ENCODE assay signal across 10 cellular contexts in the genomic region with DNA sequence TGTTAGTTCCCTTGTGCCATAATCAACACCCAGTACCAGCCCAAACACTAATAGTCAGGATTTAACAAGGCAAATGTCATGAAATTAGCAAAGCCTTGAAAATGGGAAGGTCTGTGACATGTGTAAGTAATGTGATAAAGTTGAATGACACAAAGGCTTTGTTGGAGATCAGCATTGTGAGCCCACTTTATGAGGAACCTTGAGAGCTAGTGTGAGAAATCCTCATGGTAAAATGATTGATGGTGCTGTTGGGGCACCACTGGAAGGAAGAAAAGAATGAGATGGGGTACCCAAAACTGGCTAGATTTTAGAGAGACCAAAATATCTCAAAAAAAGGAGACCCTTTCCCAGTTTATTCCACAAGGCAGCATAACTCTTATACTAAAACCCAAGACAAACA. TPM values are rescaled to one million over a fixed set of nuclear protein-coding genes. Genes with fewer than 3 reads are reported as not detected.
DNase-seq lines count a peak whose midpoint lies in the region; ATAC-seq, FAIRE-seq and TF ChIP-seq lines count a peak whose summit lies in the region.
"Had no signal": no experiment of that assay in that cellular context is flagged by ENCODE, and none has a peak within 500 bp of the region (broad histone marks: within the 10 kb centered on the region; RNA-seq: fewer than 3 reads in every experiment).

No MANE protein-coding gene starts in this region.

- no peak for ATAC-seq in RWPE2 (ENCODE audit: low read depth)

- TF ChIP-seq CTCF in RWPE2 (IDR thresholded peaks at IDR 0.05; ENCODE audit: poor library complexity, severe bottlenecking) (no peak), esophagus squamous epithelium (IDR thresholded peaks at IDR 0.05) (no peak)

- no peak for TF ChIP-seq POLR2A in esophagus squamous epithelium (IDR thresholded peaks at IDR 0.05)

- H3K27me3 ChIP-seq in RWPE2 (ENCODE audit: insufficient read depth, poor library complexity, severe bottlenecking) (no peaks in the 10 kb centered on the region), esophagus squamous epithelium (no peaks in the 10 kb centered on the region)

- intact Hi-C loops in esophagus squamous epithelium (cut with DNase I): no loop called here

- FAIRE-seq in frontal cortex (lab: Jason Lieb, UNC): no peak

- H3K4me3 ChIP-seq in RWPE2 (ENCODE audit: severe bottlenecking): no peak overlapping the region
- H3K4me3 ChIP-seq in esophagus squamous epithelium: peak overlapping the region in 3 of 4 donors; percentile 67 to 96 (median 74)
- H3K4me3 ChIP-seq in skin epidermis: peak overlapping the region in 4 of 7 experiments; percentile 87 to 96 (median 91)

- H3K27ac ChIP-seq in RWPE2 (ENCODE audit: poor library complexity, severe bottlenecking) (peak overlapping the region; percentile 75), esophagus squamous epithelium (peak overlapping the region in 3 of 4 donors; percentile 97 to 98 (median 98)), skin epidermis (peak overlapping the region in 13 of 21 experiments; percentile 24 to 85 (median 77))

- H3K36me3 ChIP-seq in RWPE2 (ENCODE audit: low read depth) (no peaks in the 10 kb centered on the region), esophagus squamous epithelium (no peaks in the 10 kb centered on the region)

- H3K4me1 ChIP-seq in RWPE2 (ENCODE audit: insufficient read depth, poor library complexity, severe bottlenecking): peaks cover 16% of the 10 kb centered on the region
- peaks cover 10 to 39% (median 12%) of the 10 kb centered on the region in 3 donors for H3K4me1 ChIP-seq in esophagus squamous epithelium

- DNase-seq in NOMO-1 treated with DMSO at 0.1 percent for 48 hours (lab: John Stamatoyannopoulos, UW; ENCODE audit: unreplicated experiment): peak; percentile 24
- no peak for DNase-seq in NOMO-1 treated with dmso at 0.1 percent for 144 hours (lab: John Stamatoyannopoulos, UW; ENCODE audit: unreplicated experiment)
- DNase-seq in RWPE2 (ENCODE audit: low spot score): no peak
- no peak for DNase-seq in esophagus squamous epithelium (lab: John Stamatoyannopoulos, UW)
- no peak for DNase-seq in frontal cortex (ENCODE audit: low spot score in 2 of 2)
- DNase-seq in hypothalamus (lab: John Stamatoyannopoulos, UW): no peak
- no peak for DNase-seq in stimulated activated CD4-positive, alpha-beta T cell treated with anti-CD3 and anti-CD28 coated beads, Interleukin-2, amount 100 ng/mL, for 48 hours
- DNase-seq: activated gamma-delta T cell treated with Interleukin-2 at 50 U/mL for 16 hours, NCI-H2107 had no signal

- H3K9me3 ChIP-seq in RWPE2 (ENCODE audit: severe bottlenecking) (no peaks in the 10 kb centered on the region), esophagus squamous epithelium (no peaks in the 10 kb centered on the region)

RNA-seq across cellular contexts. Expression of a gene that starts 3.3 kb away (rescaled TPM):
- 10 to 100 TPM; 14.7 to 23.0 (median 16.4) TPM for total RNA-seq in esophagus squamous epithelium
- total RNA-seq in frontal cortex: 30.6 TPM

RNA-seq across cellular contexts. Expression of a gene that starts 21.1 kb away (rescaled TPM):
- total RNA-seq in esophagus squamous epithelium (10 to 100 TPM; 22.5 to 56.8 (median 39.9) TPM), frontal cortex (141 TPM)
